ENCODE assay signal across 1 cellular context in the genomic region with DNA sequence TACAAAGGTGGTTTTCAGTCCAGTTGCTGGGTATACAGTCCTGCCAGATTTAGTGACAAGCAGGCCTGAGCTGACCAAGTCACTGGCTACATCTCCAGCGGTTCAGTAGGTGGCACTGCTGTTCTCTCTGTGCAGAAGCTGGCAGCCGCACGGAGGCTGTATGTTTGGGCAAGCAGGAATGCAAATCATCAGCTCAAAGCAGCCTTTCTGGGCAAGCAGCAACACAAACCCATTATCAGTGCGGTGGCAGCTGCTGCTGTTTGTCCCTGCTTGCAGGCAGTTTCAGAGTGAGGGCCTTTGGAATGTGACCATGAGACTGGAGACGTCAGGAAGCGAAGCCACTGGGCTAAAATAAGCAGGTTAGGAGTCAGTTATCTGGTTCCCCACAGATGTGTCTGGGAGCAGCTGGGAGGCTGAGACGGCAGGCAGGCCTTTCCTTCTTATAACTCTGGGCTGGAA.
A peak's percentile ranks its signal among the peaks of the same experiment; 100 is the strongest.
TF ChIP-seq lines count a peak whose summit lies in the region.

No MANE protein-coding gene starts in this region.

TF ChIP-seq in HepG2, 621 proteins besides CTCF, POLR2A, EP300 and RAD21 (continued from another document and continues in another):
- TF ChIP-seq, protein P1, sequence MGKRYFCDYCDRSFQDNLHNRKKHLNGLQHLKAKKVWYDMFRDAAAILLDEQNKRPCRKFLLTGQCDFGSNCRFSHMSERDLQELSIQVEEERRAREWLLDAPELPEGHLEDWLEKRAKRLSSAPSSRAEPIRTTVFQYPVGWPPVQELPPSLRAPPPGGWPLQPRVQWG (CRISPR knock-in tag; IDR thresholded peaks at IDR 0.05; ENCODE audit: borderline replicate concordance, low read depth): no peak
- TF ChIP-seq ZNF883 (CRISPR knock-in tag; IDR thresholded peaks at IDR 0.05; ENCODE audit: not compliant biosample characterization) (no peak), STAG1 (CRISPR knock-in tag; IDR thresholded peaks at IDR 0.05) (peak; percentile 96), TMF1 (CRISPR knock-in tag; IDR thresholded peaks at IDR 0.05; ENCODE audit: low read depth) (no peak), HMG20B (CRISPR knock-in tag; conservative IDR thresholded peaks at IDR 0.05) (no peak), MIER3 (CRISPR knock-in tag; IDR thresholded peaks at IDR 0.05; ENCODE audit: borderline replicate concordance) (peak; percentile 57; the same call in 1 of the 2 replicates), ZNF138 (CRISPR knock-in tag; IDR thresholded peaks at IDR 0.05; ENCODE audit: low read depth) (no peak), ZNF775 (CRISPR knock-in tag; IDR thresholded peaks at IDR 0.05; ENCODE audit: borderline replicate concordance) (no peak), PPARG (CRISPR knock-in tag; conservative IDR thresholded peaks at IDR 0.05) (no peak), ZNF3 (CRISPR knock-in tag; IDR thresholded peaks at IDR 0.05) (no peak), BORCS8-MEF2B (CRISPR knock-in tag; IDR thresholded peaks at IDR 0.05) (0 out of 2 replicates have a peak, but pooled peaks have one; percentile 32), ZMYM4 (CRISPR knock-in tag; IDR thresholded peaks at IDR 0.05) (peak; percentile 45; the same call in 1 of the 2 replicates), RBFOX2 (IDR thresholded peaks at IDR 0.05; ENCODE audit: low read depth, low read length) (no peak), SMC3 (IDR thresholded peaks at IDR 0.05; ENCODE audit: low read length) (peak; percentile 91), ZBTB20 (CRISPR knock-in tag; IDR thresholded peaks at IDR 0.05; ENCODE audit: borderline replicate concordance, low read depth) (no peak), ZNF589 (CRISPR knock-in tag; conservative IDR thresholded peaks at IDR 0.05) (no peak), TARDBP (CRISPR knock-in tag; IDR thresholded peaks at IDR 0.05) (no peak), ZNF451 (CRISPR knock-in tag; IDR thresholded peaks at IDR 0.05) (no peak), SNRNP70 (IDR thresholded peaks at IDR 0.05; ENCODE audit: low read depth, low read length) (no peak), SMARCC2 (IDR thresholded peaks at IDR 0.05) (no peak), ZKSCAN5 (CRISPR knock-in tag; IDR thresholded peaks at IDR 0.05) (no peak)
- TF ChIP-seq, protein P2, sequence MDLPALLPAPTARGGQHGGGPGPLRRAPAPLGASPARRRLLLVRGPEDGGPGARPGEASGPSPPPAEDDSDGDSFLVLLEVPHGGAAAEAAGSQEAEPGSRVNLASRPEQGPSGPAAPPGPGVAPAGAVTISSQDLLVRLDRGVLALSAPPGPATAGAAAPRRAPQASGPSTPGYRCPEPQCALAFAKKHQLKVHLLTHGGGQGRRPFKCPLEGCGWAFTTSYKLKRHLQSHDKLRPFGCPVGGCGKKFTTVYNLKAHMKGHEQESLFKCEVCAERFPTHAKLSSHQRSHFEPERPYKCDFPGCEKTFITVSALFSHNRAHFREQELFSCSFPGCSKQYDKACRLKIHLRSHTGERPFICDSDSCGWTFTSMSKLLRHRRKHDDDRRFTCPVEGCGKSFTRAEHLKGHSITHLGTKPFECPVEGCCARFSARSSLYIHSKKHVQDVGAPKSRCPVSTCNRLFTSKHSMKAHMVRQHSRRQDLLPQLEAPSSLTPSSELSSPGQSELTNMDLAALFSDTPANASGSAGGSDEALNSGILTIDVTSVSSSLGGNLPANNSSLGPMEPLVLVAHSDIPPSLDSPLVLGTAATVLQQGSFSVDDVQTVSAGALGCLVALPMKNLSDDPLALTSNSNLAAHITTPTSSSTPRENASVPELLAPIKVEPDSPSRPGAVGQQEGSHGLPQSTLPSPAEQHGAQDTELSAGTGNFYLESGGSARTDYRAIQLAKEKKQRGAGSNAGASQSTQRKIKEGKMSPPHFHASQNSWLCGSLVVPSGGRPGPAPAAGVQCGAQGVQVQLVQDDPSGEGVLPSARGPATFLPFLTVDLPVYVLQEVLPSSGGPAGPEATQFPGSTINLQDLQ (CRISPR knock-in tag; IDR thresholded peaks at IDR 0.05): no peak
- TF ChIP-seq, protein P3, sequence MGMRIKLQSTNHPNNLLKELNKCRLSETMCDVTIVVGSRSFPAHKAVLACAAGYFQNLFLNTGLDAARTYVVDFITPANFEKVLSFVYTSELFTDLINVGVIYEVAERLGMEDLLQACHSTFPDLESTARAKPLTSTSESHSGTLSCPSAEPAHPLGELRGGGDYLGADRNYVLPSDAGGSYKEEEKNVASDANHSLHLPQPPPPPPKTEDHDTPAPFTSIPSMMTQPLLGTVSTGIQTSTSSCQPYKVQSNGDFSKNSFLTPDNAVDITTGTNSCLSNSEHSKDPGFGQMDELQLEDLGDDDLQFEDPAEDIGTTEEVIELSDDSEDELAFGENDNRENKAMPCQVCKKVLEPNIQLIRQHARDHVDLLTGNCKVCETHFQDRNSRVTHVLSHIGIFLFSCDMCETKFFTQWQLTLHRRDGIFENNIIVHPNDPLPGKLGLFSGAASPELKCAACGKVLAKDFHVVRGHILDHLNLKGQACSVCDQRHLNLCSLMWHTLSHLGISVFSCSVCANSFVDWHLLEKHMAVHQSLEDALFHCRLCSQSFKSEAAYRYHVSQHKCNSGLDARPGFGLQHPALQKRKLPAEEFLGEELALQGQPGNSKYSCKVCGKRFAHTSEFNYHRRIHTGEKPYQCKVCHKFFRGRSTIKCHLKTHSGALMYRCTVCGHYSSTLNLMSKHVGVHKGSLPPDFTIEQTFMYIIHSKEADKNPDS (CRISPR knock-in tag; IDR thresholded peaks at IDR 0.05): no peak
- TF ChIP-seq, protein P4, sequence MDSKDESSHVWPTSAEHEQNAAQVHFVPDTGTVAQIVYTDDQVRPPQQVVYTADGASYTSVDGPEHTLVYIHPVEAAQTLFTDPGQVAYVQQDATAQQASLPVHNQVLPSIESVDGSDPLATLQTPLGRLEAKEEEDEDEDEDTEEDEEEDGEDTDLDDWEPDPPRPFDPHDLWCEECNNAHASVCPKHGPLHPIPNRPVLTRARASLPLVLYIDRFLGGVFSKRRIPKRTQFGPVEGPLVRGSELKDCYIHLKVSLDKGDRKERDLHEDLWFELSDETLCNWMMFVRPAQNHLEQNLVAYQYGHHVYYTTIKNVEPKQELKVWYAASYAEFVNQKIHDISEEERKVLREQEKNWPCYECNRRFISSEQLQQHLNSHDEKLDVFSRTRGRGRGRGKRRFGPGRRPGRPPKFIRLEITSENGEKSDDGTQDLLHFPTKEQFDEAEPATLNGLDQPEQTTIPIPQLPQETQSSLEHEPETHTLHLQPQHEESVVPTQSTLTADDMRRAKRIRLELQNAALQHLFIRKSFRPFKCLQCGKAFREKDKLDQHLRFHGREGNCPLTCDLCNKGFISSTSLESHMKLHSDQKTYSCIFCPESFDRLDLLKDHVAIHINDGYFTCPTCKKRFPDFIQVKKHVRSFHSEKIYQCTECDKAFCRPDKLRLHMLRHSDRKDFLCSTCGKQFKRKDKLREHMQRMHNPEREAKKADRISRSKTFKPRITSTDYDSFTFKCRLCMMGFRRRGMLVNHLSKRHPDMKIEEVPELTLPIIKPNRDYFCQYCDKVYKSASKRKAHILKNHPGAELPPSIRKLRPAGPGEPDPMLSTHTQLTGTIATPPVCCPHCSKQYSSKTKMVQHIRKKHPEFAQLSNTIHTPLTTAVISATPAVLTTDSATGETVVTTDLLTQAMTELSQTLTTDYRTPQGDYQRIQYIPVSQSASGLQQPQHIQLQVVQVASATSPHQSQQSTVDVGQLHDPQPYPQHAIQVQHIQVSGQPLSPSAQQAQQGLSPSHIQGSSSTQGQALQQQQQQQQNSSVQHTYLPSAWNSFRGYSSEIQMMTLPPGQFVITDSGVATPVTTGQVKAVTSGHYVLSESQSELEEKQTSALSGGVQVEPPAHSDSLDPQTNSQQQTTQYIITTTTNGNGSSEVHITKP (CRISPR knock-in tag; IDR thresholded peaks at IDR 0.05; ENCODE audit: low read depth): no peak
- TF ChIP-seq, protein P5, sequence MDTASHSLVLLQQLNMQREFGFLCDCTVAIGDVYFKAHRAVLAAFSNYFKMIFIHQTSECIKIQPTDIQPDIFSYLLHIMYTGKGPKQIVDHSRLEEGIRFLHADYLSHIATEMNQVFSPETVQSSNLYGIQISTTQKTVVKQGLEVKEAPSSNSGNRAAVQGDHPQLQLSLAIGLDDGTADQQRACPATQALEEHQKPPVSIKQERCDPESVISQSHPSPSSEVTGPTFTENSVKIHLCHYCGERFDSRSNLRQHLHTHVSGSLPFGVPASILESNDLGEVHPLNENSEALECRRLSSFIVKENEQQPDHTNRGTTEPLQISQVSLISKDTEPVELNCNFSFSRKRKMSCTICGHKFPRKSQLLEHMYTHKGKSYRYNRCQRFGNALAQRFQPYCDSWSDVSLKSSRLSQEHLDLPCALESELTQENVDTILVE (CRISPR knock-in tag; IDR thresholded peaks at IDR 0.05): no peak
- TF ChIP-seq, protein P6, sequence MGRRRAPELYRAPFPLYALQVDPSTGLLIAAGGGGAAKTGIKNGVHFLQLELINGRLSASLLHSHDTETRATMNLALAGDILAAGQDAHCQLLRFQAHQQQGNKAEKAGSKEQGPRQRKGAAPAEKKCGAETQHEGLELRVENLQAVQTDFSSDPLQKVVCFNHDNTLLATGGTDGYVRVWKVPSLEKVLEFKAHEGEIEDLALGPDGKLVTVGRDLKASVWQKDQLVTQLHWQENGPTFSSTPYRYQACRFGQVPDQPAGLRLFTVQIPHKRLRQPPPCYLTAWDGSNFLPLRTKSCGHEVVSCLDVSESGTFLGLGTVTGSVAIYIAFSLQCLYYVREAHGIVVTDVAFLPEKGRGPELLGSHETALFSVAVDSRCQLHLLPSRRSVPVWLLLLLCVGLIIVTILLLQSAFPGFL (CRISPR knock-in tag; IDR thresholded peaks at IDR 0.05): no peak
- TF ChIP-seq, protein P7, sequence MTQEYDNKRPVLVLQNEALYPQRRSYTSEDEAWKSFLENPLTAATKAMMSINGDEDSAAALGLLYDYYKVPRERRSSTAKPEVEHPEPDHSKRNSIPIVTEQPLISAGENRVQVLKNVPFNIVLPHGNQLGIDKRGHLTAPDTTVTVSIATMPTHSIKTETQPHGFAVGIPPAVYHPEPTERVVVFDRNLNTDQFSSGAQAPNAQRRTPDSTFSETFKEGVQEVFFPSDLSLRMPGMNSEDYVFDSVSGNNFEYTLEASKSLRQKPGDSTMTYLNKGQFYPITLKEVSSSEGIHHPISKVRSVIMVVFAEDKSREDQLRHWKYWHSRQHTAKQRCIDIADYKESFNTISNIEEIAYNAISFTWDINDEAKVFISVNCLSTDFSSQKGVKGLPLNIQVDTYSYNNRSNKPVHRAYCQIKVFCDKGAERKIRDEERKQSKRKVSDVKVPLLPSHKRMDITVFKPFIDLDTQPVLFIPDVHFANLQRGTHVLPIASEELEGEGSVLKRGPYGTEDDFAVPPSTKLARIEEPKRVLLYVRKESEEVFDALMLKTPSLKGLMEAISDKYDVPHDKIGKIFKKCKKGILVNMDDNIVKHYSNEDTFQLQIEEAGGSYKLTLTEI (CRISPR knock-in tag; conservative IDR thresholded peaks at IDR 0.05): no peak
- TF ChIP-seq, protein P8, sequence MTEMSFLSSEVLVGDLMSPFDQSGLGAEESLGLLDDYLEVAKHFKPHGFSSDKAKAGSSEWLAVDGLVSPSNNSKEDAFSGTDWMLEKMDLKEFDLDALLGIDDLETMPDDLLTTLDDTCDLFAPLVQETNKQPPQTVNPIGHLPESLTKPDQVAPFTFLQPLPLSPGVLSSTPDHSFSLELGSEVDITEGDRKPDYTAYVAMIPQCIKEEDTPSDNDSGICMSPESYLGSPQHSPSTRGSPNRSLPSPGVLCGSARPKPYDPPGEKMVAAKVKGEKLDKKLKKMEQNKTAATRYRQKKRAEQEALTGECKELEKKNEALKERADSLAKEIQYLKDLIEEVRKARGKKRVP (CRISPR knock-in tag; IDR thresholded peaks at IDR 0.05): no peak
- TF ChIP-seq, protein P9, sequence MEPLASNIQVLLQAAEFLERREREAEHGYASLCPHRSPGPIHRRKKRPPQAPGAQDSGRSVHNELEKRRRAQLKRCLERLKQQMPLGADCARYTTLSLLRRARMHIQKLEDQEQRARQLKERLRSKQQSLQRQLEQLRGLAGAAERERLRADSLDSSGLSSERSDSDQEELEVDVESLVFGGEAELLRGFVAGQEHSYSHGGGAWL (CRISPR knock-in tag; IDR thresholded peaks at IDR 0.05): no peak
- TF ChIP-seq, protein P10, sequence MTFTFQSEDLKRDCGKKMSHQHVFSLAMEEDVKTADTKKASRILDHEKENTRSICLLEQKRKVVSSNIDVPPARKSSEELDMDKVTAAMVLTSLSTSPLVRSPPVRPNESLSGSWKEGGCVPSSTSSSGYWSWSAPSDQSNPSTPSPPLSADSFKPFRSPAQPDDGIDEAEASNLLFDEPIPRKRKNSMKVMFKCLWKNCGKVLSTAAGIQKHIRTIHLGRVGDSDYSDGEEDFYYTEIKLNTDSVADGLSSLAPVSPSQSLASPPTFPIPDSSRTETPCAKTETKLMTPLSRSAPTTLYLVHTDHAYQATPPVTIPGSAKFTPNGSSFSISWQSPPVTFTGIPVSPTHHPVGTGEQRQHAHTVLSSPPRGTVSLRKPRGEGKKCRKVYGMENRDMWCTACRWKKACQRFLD (CRISPR knock-in tag; IDR thresholded peaks at IDR 0.05; ENCODE audit: borderline replicate concordance): no peak
- TF ChIP-seq, protein P11, sequence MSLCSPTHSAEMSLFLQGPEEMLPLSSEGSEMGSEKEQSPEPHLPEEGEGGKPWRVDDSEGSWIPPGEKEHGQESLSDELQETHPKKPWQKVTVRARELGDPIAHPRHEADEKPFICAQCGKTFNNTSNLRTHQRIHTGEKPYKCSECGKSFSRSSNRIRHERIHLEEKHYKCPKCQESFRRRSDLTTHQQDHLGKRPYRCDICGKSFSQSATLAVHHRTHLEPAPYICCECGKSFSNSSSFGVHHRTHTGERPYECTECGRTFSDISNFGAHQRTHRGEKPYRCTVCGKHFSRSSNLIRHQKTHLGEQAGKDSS (CRISPR knock-in tag; IDR thresholded peaks at IDR 0.05; ENCODE audit: borderline replicate concordance, low read depth): peak; percentile 39; the same call in 1 of the 2 replicates
- TF ChIP-seq, protein P12, sequence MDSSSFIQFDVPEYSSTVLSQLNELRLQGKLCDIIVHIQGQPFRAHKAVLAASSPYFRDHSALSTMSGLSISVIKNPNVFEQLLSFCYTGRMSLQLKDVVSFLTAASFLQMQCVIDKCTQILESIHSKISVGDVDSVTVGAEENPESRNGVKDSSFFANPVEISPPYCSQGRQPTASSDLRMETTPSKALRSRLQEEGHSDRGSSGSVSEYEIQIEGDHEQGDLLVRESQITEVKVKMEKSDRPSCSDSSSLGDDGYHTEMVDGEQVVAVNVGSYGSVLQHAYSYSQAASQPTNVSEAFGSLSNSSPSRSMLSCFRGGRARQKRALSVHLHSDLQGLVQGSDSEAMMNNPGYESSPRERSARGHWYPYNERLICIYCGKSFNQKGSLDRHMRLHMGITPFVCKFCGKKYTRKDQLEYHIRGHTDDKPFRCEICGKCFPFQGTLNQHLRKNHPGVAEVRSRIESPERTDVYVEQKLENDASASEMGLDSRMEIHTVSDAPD (CRISPR knock-in tag; IDR thresholded peaks at IDR 0.05): no peak
- TF ChIP-seq, protein P13, sequence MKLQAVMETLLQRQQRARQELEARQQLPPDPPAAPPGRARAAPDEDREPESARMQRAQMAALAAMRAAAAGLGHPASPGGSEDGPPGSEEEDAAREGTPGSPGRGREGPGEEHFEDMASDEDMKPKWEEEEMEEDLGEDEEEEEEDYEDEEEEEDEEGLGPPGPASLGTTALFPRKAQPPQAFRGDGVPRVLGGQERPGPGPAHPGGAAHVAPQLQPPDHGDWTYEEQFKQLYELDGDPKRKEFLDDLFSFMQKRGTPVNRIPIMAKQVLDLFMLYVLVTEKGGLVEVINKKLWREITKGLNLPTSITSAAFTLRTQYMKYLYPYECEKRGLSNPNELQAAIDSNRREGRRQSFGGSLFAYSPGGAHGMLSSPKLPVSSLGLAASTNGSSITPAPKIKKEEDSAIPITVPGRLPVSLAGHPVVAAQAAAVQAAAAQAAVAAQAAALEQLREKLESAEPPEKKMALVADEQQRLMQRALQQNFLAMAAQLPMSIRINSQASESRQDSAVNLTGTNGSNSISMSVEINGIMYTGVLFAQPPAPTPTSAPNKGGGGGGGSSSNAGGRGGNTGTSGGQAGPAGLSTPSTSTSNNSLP (IDR thresholded peaks at IDR 0.05; ENCODE audit: low read depth, low read length): no peak
